ENCODE assay signal across 7 cellular contexts in genomic region chr16:67246081-67246944, GRCh38. TPM values are rescaled to one million over a fixed set of nuclear protein-coding genes. Genes with fewer than 3 reads are reported as not detected.
A peak's percentile ranks its signal among the peaks of the same experiment; 100 is the strongest.
DNase-seq lines count a peak whose midpoint lies in the region; ATAC-seq, FAIRE-seq and TF ChIP-seq lines count a peak whose summit lies in the region.

No MANE protein-coding gene starts in this region.

- H3K4me1 ChIP-seq in H1 (replicated peaks in 1 of 4; ENCODE audit: control insufficient read depth in 3 of 4, insufficient read depth in 4 of 4, low read length in 3 of 4) (peaks cover 13 to 34% (median 16%) of the 10 kb centered on the region in 4 experiments), mesenchymal stem cell (ENCODE audit: control insufficient read depth, insufficient read depth, low read depth, low read length) (peaks cover 58% of the 10 kb centered on the region)

- ATAC-seq in HG02759 (IDR thresholded peaks at IDR 0.05; ENCODE audit: unreplicated experiment), result peak; percentile 25
- peak; percentile 15 for ATAC-seq in activated CD8-positive, alpha-beta T cell treated with anti-CD3 and anti-CD28 coated beads for 36 hours

- H4K8ac ChIP-seq in H1 (ENCODE audit: extremely low read depth, insufficient read depth, low read length), result peak overlapping the region; percentile 87
- H4K8ac ChIP-seq in mesenchymal stem cell (ENCODE audit: low read length), result peak overlapping the region; percentile 83

- no peak overlapping the region for H2BK120ac ChIP-seq in H1 (replicated peaks; ENCODE audit: low read depth, low read length)
- peak overlapping the region; percentile 96 for H2BK120ac ChIP-seq in mesenchymal stem cell (ENCODE audit: low read depth, low read length)

- H4K5ac ChIP-seq in H1 (ENCODE audit: insufficient read length, low read depth, low read length), result peak overlapping the region; percentile 69

- peak overlapping the region in 3 of 4 experiments; percentile 65 to 74 (median 66); a peak in 5 of 7 replicates for H3K9ac ChIP-seq in H1 (replicated peaks in 1 of 4; ENCODE audit: extremely low read depth in 1 of 4, low read depth in 3 of 4, low read length in 3 of 4)
- H3K9ac ChIP-seq in mesenchymal stem cell (ENCODE audit: low read length), result peak overlapping the region; percentile 91

- no peaks in the 10 kb centered on the region for H3K27me3 Mint-ChIP-seq in activated CD8-positive, alpha-beta T cell treated with anti-CD3 and anti-CD28 coated beads for 36 hours

- H3K9me3 Mint-ChIP-seq in activated CD8-positive, alpha-beta T cell treated with anti-CD3 and anti-CD28 coated beads for 36 hours, result no peaks in the 10 kb centered on the region

- no peaks in the 10 kb centered on the region for H3K9me3 ChIP-seq in H1 (ENCODE audit: insufficient read depth in 2 of 2, low read depth in 1 of 2, low read length in 1 of 2)
- no peaks in the 10 kb centered on the region for H3K9me3 ChIP-seq in mesenchymal stem cell (ENCODE audit: control insufficient read depth, low read length)

- CTCF ChIA-PET in activated CD8-positive, alpha-beta T cell treated with anti-CD3 and anti-CD28 coated beads for 36 hours (lab: Charles Lee), result interaction anchor here (0.7 to 1.9 kb wide), 7 partner anchors 7 to 91 kb away, joined by 3 to 9 read pairs (median 5); partner anchors contain the start of genes E2F4 and TMEM208
- CTCF ChIA-PET in H1 (lab: Charles Lee; ENCODE audit: partially characterized antibody), result interaction anchor here (0.6 to 2.1 kb wide), 27 partner anchors 8 to 181 kb away, joined by 3 to 12 read pairs (median 4); partner anchors contain the start of genes B3GNT9, ELMO3, KCTD19 and LRRC36

- no peak overlapping the region for H2BK20ac ChIP-seq in H1 (ENCODE audit: low read length)

- peak overlapping the region; percentile 62 for H3K4ac ChIP-seq in H1 (replicated peaks; ENCODE audit: insufficient read length, low read depth, low read length)
- H3K4ac ChIP-seq in mesenchymal stem cell (ENCODE audit: low read depth in 1 of 2, low read length in 2 of 2), result peak overlapping the region; percentile 84 to 91

- peak overlapping the region; percentile 77 for H3K56ac ChIP-seq in H1 (replicated peaks; ENCODE audit: insufficient read length, low read depth, low read length)

- H2BK12ac ChIP-seq in H1 (ENCODE audit: low read depth, low read length), result no peak overlapping the region
- peak overlapping the region; percentile 59 to 84 for H2BK12ac ChIP-seq in mesenchymal stem cell (ENCODE audit: low read length in 2 of 2)

- peak overlapping the region; percentile 57 for H4K91ac ChIP-seq in H1 (replicated peaks; ENCODE audit: insufficient read length, low read length)
- peak overlapping the region; percentile 96 for H4K91ac ChIP-seq in mesenchymal stem cell (ENCODE audit: low read length)

- H2AFZ ChIP-seq in H1 (ENCODE audit: low read length) (no peak overlapping the region), mesenchymal stem cell (ENCODE audit: low read depth, low read length) (no peak overlapping the region)

- H2BK15ac ChIP-seq in H1 (ENCODE audit: low read length), result no peak overlapping the region
- H2BK15ac ChIP-seq in mesenchymal stem cell (ENCODE audit: low read depth, poor library complexity, severe bottlenecking), result peak overlapping the region; percentile 99

- H4K20me1 ChIP-seq in H1 (replicated peaks in 1 of 2; ENCODE audit: control insufficient read depth in 1 of 2, insufficient read depth in 2 of 2, low read length in 2 of 2), result no peaks in the 10 kb centered on the region

- H3K23me2 ChIP-seq in H1 (ENCODE audit: low read depth, low read length), result peaks cover 12% of the 10 kb centered on the region; the same call in 1 of the 2 replicates

- peak overlapping the region; percentile 85 for H3K27ac ChIP-seq in H1 (ENCODE audit: low read depth, low read length)
- H3K27ac ChIP-seq in mesenchymal stem cell (ENCODE audit: low read length, poor library complexity, severe bottlenecking), result peak overlapping the region; percentile 94

- POLR2A ChIA-PET in activated CD8-positive, alpha-beta T cell treated with anti-CD3 and anti-CD28 coated beads for 36 hours (lab: Charles Lee), result interaction anchor here (1.9 to 10.0 kb wide), 2 partner anchors 9 to 16 kb away, joined by 8 to 123 read pairs; partner anchors contain the start of gene TMEM208
- POLR2A ChIA-PET in H1 (lab: Charles Lee; ENCODE audit: partially characterized antibody), result interaction anchor here (0.7 to 6.8 kb wide), 17 partner anchors 12 to 180 kb away, joined by 3 to 111 read pairs (median 4); partner anchors contain the start of genes ELMO3 and TMEM208

- H3K4me1 Mint-ChIP-seq in activated CD8-positive, alpha-beta T cell treated with anti-CD3 and anti-CD28 coated beads for 36 hours (ENCODE audit: low read depth), result peaks cover 51% of the 10 kb centered on the region

- DNase-seq in NCI-H510A (lab: John Stamatoyannopoulos, UW) (peak; percentile 90), H1 (ENCODE audit: low read depth in 1 of 2, low spot score in 2 of 2) (peak; percentile 88 to 93), mesenchymal stem cell (peak; percentile 94)
- peak; percentile 81 for DNase-seq in activated CD8-positive, alpha-beta T cell treated with anti-CD3 and anti-CD28 coated beads for 36 hours
- peak; percentile 53 for DNase-seq in stimulated activated naive CD4-positive, alpha-beta T cell treated with Interleukin-2 at 50 U/mL for 16 hours (lab: John Stamatoyannopoulos, UW)

- peak overlapping the region; percentile 89 for H3K4me3 Mint-ChIP-seq in activated CD8-positive, alpha-beta T cell treated with anti-CD3 and anti-CD28 coated beads for 36 hours

- TF ChIP-seq EP300 in H1 (IDR thresholded peaks at IDR 0.05; ENCODE audit: borderline replicate concordance in 1 of 2, low read depth in 2 of 2, low read length in 2 of 2), result peak in 1 of 2 experiments; percentile 81; a peak in 1 of 3 replicates

- no peaks in the 10 kb centered on the region for H3K36me3 ChIP-seq in H1 (ENCODE audit: control insufficient read depth in 2 of 4, insufficient read depth in 4 of 4, low read length in 3 of 4)
- peaks cover 7 to 10% of the 10 kb centered on the region in 2 experiments for H3K36me3 ChIP-seq in mesenchymal stem cell (ENCODE audit: control insufficient read depth in 1 of 2, insufficient read depth in 2 of 2, low read depth in 1 of 2, low read length in 2 of 2)

- peak; percentile 57 to 76 for TF ChIP-seq POLR2A in H1 (IDR thresholded peaks at IDR 0.05; ENCODE audit: control extremely low read depth in 1 of 2, low read depth in 2 of 2, low read length in 2 of 2)

- peaks cover 2% of the 10 kb centered on the region for H3K36me3 Mint-ChIP-seq in activated CD8-positive, alpha-beta T cell treated with anti-CD3 and anti-CD28 coated beads for 36 hours (ENCODE audit: low read depth)

- no peak overlapping the region for H3K14ac ChIP-seq in H1 (ENCODE audit: insufficient read length)
- H3K14ac ChIP-seq in mesenchymal stem cell (ENCODE audit: low read length in 2 of 2), result peak overlapping the region in 1 of 2 experiments; percentile 73

- FAIRE-seq in H1 (lab: Jason Lieb, UNC), result no peak

- H2AK5ac ChIP-seq in H1 (ENCODE audit: low read depth, low read length) (no peak overlapping the region), mesenchymal stem cell (ENCODE audit: low read length, severe bottlenecking) (peak overlapping the region; percentile 16)

- peak; percentile 21 to 52; a peak in 3 of 4 replicates for TF ChIP-seq RAD21 in H1 (IDR thresholded peaks at IDR 0.05 in 1 of 2, conservative IDR thresholded peaks at IDR 0.05 in 1 of 2; ENCODE audit: low read depth in 2 of 2, low read length in 2 of 2)

- H3K27ac Mint-ChIP-seq in activated CD8-positive, alpha-beta T cell treated with anti-CD3 and anti-CD28 coated beads for 36 hours, result peak overlapping the region; percentile 89

- 1% methylated on average over 39 of the region's 61 CpGs; no CpG with 5 or more reads in 1 of the 2 experiments for WGBS in H1 (ENCODE audit: extremely low coverage in 1 of 2, insufficient coverage in 1 of 2, insufficient read length in 1 of 2, insufficient replicate concordance in 2 of 2, low coverage in 1 of 2, low lambda C conversion rate in 2 of 2, missing lambda C conversion rate in 1 of 2), 2 experiments
- WGBS in mesenchymal stem cell, result under 1% methylated on average over 52 of the region's 61 CpGs

- intact Hi-C loops in activated CD8-positive, alpha-beta T cell treated with anti-CD3 and anti-CD28 coated beads for 36 hours (cut with micrococcal nuclease), result no loop called here

- TF ChIP-seq CTCF in GM12872 (IDR thresholded peaks at IDR 0.05; ENCODE audit: insufficient read depth, low read depth, low read length) (peak; percentile 57), H1 (IDR thresholded peaks at IDR 0.05; ENCODE audit: control extremely low read depth in 1 of 3, insufficient read depth in 1 of 3, low read depth in 1 of 3, low read length in 3 of 3) (peak; percentile 49 to 61 (median 50))
- peak; percentile 49 for TF ChIP-seq CTCF in activated CD8-positive, alpha-beta T cell treated with anti-CD3 and anti-CD28 coated beads for 36 hours (IDR thresholded peaks at IDR 0.05)

- H3K4me2 ChIP-seq in H1 (ENCODE audit: insufficient read depth in 1 of 2, low read depth in 2 of 2, low read length in 2 of 2), result peak overlapping the region; percentile 92 to 95
- peak overlapping the region; percentile 94 for H3K4me2 ChIP-seq in mesenchymal stem cell (ENCODE audit: low read length, poor library complexity, severe bottlenecking)

- H3K79me1 ChIP-seq in H1 (ENCODE audit: low read depth, low read length) (peaks cover 16% of the 10 kb centered on the region), mesenchymal stem cell (replicated peaks; ENCODE audit: low read length, poor library complexity, severe bottlenecking) (peaks cover 8% of the 10 kb centered on the region)

- H3K23ac ChIP-seq in H1 (ENCODE audit: insufficient read length), result no peak overlapping the region
- no peak overlapping the region for H3K23ac ChIP-seq in mesenchymal stem cell (ENCODE audit: low read length in 2 of 2)

- H3K79me2 ChIP-seq in H1 (ENCODE audit: control insufficient read depth in 1 of 2, insufficient read depth in 2 of 2, low read length in 2 of 2), result peaks cover 0 to 21% of the 10 kb centered on the region in 2 experiments; a peak in 2 of 4 replicates

- H3K4me3 ChIP-seq in H1 (ENCODE audit: extremely low read depth in 1 of 4, insufficient read depth in 2 of 4, low read depth in 3 of 4, low read length in 4 of 4), result peak overlapping the region; percentile 67 to 87 (median 70)
- H3K4me3 ChIP-seq in mesenchymal stem cell (ENCODE audit: insufficient read depth in 1 of 2, low read depth in 1 of 2, low read length in 2 of 2), result peak overlapping the region; percentile 84 to 94

- H3K27me3 ChIP-seq in H1 (replicated peaks in 1 of 4; ENCODE audit: control insufficient read depth in 3 of 4, extremely low read depth in 1 of 4, insufficient read depth in 3 of 4, low read length in 3 of 4), result peaks cover 0 to 21% (median 13%) of the 10 kb centered on the region in 4 experiments; a peak in 5 of 7 replicates
- peaks cover 0 to 9% of the 10 kb centered on the region in 2 experiments for H3K27me3 ChIP-seq in mesenchymal stem cell (ENCODE audit: control insufficient read depth in 1 of 2, insufficient read depth in 1 of 2, low read length in 2 of 2)

- H3K18ac ChIP-seq in H1 (ENCODE audit: extremely low read depth, low read length), result peak overlapping the region; percentile 90
- H3K18ac ChIP-seq in mesenchymal stem cell (ENCODE audit: low read depth in 1 of 2, low read length in 2 of 2), result peak overlapping the region; percentile 67 to 92

- H2BK5ac ChIP-seq in H1 (ENCODE audit: low read depth, low read length) (peak overlapping the region; percentile 96), mesenchymal stem cell (ENCODE audit: low read depth, low read length, poor library complexity, severe bottlenecking) (peak overlapping the region; percentile 61)

RNA-seq across cellular contexts. Expression of gene FHOD1, which starts 1.0 kb away (rescaled TPM):
- total RNA-seq in activated CD8-positive, alpha-beta T cell treated with anti-CD3 and anti-CD28 coated beads for 36 hours, result 100 to 1,000 TPM; 102 to 105 TPM
- total RNA-seq in H1 (2021; fragmentation: NEBNext Ultra II Directional; extraction: Animal tissue kit (Norgen Biotek cat#: 25700)), result 55.4 and 60.7 TPM in 2 replicates
- polyA plus RNA-seq in H1 (2011; rRNA removed), result 31.3 and 49.1 TPM in 2 replicates
- polyA plus RNA-seq in H1 (2011; cell fraction: cytosol; rRNA removed), result 37.0 TPM
- 265 TPM for polyA plus RNA-seq in H1 (2011; cell fraction: nucleus; rRNA removed)
- polyA plus RNA-seq in H1 (2012, experiment 1 of 2), result 61.4 to 64.9 TPM (median 62.6 TPM) in 4 replicates
- 45.5 TPM for polyA plus RNA-seq in H1 (2012, experiment 2 of 2)
- polyA plus RNA-seq in H1 (2013, experiment 1 of 2), result 52.4 TPM
- 54.1 TPM for polyA plus RNA-seq in H1 (2013, experiment 2 of 2)
- polyA minus RNA-seq in H1 (2011; rRNA and poly(A)+ RNA removed), result 16.5 and 38.8 TPM in 2 replicates
- polyA minus RNA-seq in H1 (2011; cell fraction: cytosol; rRNA and poly(A)+ RNA removed), result 17.6 TPM
- 47.7 TPM for polyA minus RNA-seq in H1 (2011; cell fraction: nucleus; rRNA and poly(A)+ RNA removed)
- 51.6 TPM for polyA plus RNA-seq in mesenchymal stem cell (2013, experiment 1 of 2)
- polyA plus RNA-seq in mesenchymal stem cell (2013, experiment 2 of 2), result 50.1 TPM

RNA-seq across cellular contexts. Expression of gene SLC9A5, which starts 2.5 kb away (rescaled TPM):
- 1 to 10 TPM; 7.7 to 8.1 TPM for total RNA-seq in activated CD8-positive, alpha-beta T cell treated with anti-CD3 and anti-CD28 coated beads for 36 hours
- total RNA-seq in H1 (2021; fragmentation: NEBNext Ultra II Directional; extraction: Animal tissue kit (Norgen Biotek cat#: 25700)), result 7.9 and 8.5 TPM in 2 replicates
- polyA plus RNA-seq in H1 (2011; rRNA removed), result 8.6 and 11.6 TPM in 2 replicates
- 11.7 TPM for polyA plus RNA-seq in H1 (2011; cell fraction: cytosol; rRNA removed)
- polyA plus RNA-seq in H1 (2011; cell fraction: nucleus; rRNA removed), result 63.5 TPM
- polyA plus RNA-seq in H1 (2012, experiment 1 of 2), result 7.6 to 12.3 TPM (median 10.6 TPM) in 4 replicates
- 4.7 TPM for polyA plus RNA-seq in H1 (2012, experiment 2 of 2)
- 5.2 TPM for polyA plus RNA-seq in H1 (2013, experiment 1 of 2)
- 5.2 TPM for polyA plus RNA-seq in H1 (2013, experiment 2 of 2)
- polyA minus RNA-seq in H1 (2011; rRNA and poly(A)+ RNA removed), result 6.3 and 6.7 TPM in 2 replicates
- 3.6 TPM for polyA minus RNA-seq in H1 (2011; cell fraction: cytosol; rRNA and poly(A)+ RNA removed)
- 12.6 TPM for polyA minus RNA-seq in H1 (2011; cell fraction: nucleus; rRNA and poly(A)+ RNA removed)
- 1.5 TPM for polyA plus RNA-seq in mesenchymal stem cell (2013, experiment 1 of 2)
- 1.5 TPM for polyA plus RNA-seq in mesenchymal stem cell (2013, experiment 2 of 2)

RNA-seq across cellular contexts. Expression of gene TMEM208, which starts 19.4 kb away (rescaled TPM):
- 10 to 100 TPM; 25.7 to 30.7 TPM for total RNA-seq in activated CD8-positive, alpha-beta T cell treated with anti-CD3 and anti-CD28 coated beads for 36 hours
- total RNA-seq in H1 (2021; fragmentation: NEBNext Ultra II Directional; extraction: Animal tissue kit (Norgen Biotek cat#: 25700)), result 37.7 and 37.9 TPM in 2 replicates
- 93.9 and 100.0 TPM in 2 replicates for polyA plus RNA-seq in H1 (2011; rRNA removed)
- 76.6 TPM for polyA plus RNA-seq in H1 (2011; cell fraction: cytosol; rRNA removed)
- polyA plus RNA-seq in H1 (2011; cell fraction: nucleus; rRNA removed), result 66.5 TPM
- 42.9 to 57.2 TPM (median 49.6 TPM) in 4 replicates for polyA plus RNA-seq in H1 (2012, experiment 1 of 2)
- polyA plus RNA-seq in H1 (2012, experiment 2 of 2), result 71.1 TPM
- 48.0 TPM for polyA plus RNA-seq in H1 (2013, experiment 1 of 2)
- 59.4 TPM for polyA plus RNA-seq in H1 (2013, experiment 2 of 2)
- polyA minus RNA-seq in H1 (2011; rRNA and poly(A)+ RNA removed), result 43.1 and 48.2 TPM in 2 replicates
- 20.2 TPM for polyA minus RNA-seq in H1 (2011; cell fraction: cytosol; rRNA and poly(A)+ RNA removed)
- 38.5 TPM for polyA minus RNA-seq in H1 (2011; cell fraction: nucleus; rRNA and poly(A)+ RNA removed)
- polyA plus RNA-seq in mesenchymal stem cell (2013, experiment 1 of 2), result 43.4 TPM
- 44.0 TPM for polyA plus RNA-seq in mesenchymal stem cell (2013, experiment 2 of 2)

RNA-seq across cellular contexts. Expression of gene PLEKHG4, which starts 33.0 kb away (rescaled TPM):
- 10 to 100 TPM; 17.3 to 20.8 TPM for total RNA-seq in activated CD8-positive, alpha-beta T cell treated with anti-CD3 and anti-CD28 coated beads for 36 hours
- total RNA-seq in H1 (2021; fragmentation: NEBNext Ultra II Directional; extraction: Animal tissue kit (Norgen Biotek cat#: 25700)), result 7.4 and 7.7 TPM in 2 replicates
- 11.1 and 19.8 TPM in 2 replicates for polyA plus RNA-seq in H1 (2011; rRNA removed)
- polyA plus RNA-seq in H1 (2011; cell fraction: cytosol; rRNA removed), result 11.0 TPM
- 51.8 TPM for polyA plus RNA-seq in H1 (2011; cell fraction: nucleus; rRNA removed)
- 5.7 to 10.4 TPM (median 7.0 TPM) in 4 replicates for polyA plus RNA-seq in H1 (2012, experiment 1 of 2)
- polyA plus RNA-seq in H1 (2012, experiment 2 of 2), result 6.4 TPM
- 6.1 TPM for polyA plus RNA-seq in H1 (2013, experiment 1 of 2)
- polyA plus RNA-seq in H1 (2013, experiment 2 of 2), result 4.0 TPM
- 6.4 and 9.0 TPM in 2 replicates for polyA minus RNA-seq in H1 (2011; rRNA and poly(A)+ RNA removed)
- 17.0 TPM for polyA minus RNA-seq in H1 (2011; cell fraction: cytosol; rRNA and poly(A)+ RNA removed)
- 8.1 TPM for polyA minus RNA-seq in H1 (2011; cell fraction: nucleus; rRNA and poly(A)+ RNA removed)
- 6.6 TPM for polyA plus RNA-seq in mesenchymal stem cell (2013, experiment 1 of 2)
- 6.5 TPM for polyA plus RNA-seq in mesenchymal stem cell (2013, experiment 2 of 2)

RNA-seq across cellular contexts. Expression of gene ELMO3, which starts 47.4 kb away (rescaled TPM):
- total RNA-seq in activated CD8-positive, alpha-beta T cell treated with anti-CD3 and anti-CD28 coated beads for 36 hours, result 1 to 10 TPM; 5.0 to 5.6 TPM
- total RNA-seq in H1 (2021; fragmentation: NEBNext Ultra II Directional; extraction: Animal tissue kit (Norgen Biotek cat#: 25700)), result 9.2 and 9.6 TPM in 2 replicates
- polyA plus RNA-seq in H1 (2011; rRNA removed), result 10.9 and 14.4 TPM in 2 replicates
- polyA plus RNA-seq in H1 (2011; cell fraction: cytosol; rRNA removed), result 15.4 TPM
- polyA plus RNA-seq in H1 (2011; cell fraction: nucleus; rRNA removed), result 40.6 TPM
- 6.7 to 11.8 TPM (median 10.8 TPM) in 4 replicates for polyA plus RNA-seq in H1 (2012, experiment 1 of 2)
- 9.1 TPM for polyA plus RNA-seq in H1 (2012, experiment 2 of 2)
- polyA plus RNA-seq in H1 (2013, experiment 1 of 2), result 5.2 TPM
- 5.0 TPM for polyA plus RNA-seq in H1 (2013, experiment 2 of 2)
- polyA minus RNA-seq in H1 (2011; rRNA and poly(A)+ RNA removed), result 4.5 and 7.0 TPM in 2 replicates
- 5.1 TPM for polyA minus RNA-seq in H1 (2011; cell fraction: cytosol; rRNA and poly(A)+ RNA removed)
- polyA minus RNA-seq in H1 (2011; cell fraction: nucleus; rRNA and poly(A)+ RNA removed), result 6.0 TPM
- polyA plus RNA-seq in mesenchymal stem cell (2013, experiment 1 of 2), result 0.64 TPM
- polyA plus RNA-seq in mesenchymal stem cell (2013, experiment 2 of 2), result 0.49 TPM

Comparison
In these comparisons a context has a peak if more than half of its experiments do, and no peak if none do; other contexts are left out.
1. Peak in every context shown above with its lines: DNase-seq, ATAC-seq, H3K4me3 ChIP-seq and H3K27ac ChIP-seq.